8 cellular contexts compared by ENCODE assay signal in the genomic region with DNA sequence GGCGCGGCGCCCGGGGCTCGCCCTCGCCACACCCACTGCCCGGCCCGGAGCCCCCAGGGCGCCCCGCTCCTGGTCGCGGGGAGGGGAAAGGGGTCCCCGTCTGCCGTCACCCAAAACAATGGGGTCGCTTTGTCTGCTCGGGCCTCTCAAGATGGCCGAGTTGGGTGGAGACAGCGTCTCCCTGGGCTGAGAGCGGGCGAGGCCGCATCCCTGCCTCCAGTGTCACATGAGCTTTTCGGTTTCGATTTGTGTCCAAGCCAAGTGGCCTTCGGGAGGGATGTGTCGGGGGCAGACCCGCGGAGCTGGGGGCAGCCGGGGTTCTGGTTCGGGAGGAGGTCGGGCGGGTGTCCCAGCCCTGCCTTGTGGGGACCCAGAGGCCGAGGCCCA. TPM values are rescaled to one million over a fixed set of nuclear protein-coding genes. Genes with fewer than 3 reads are reported as not detected.
A peak's percentile ranks its signal among the peaks of the same experiment; 100 is the strongest.
DNase-seq lines count a peak whose midpoint lies in the region; ATAC-seq and TF ChIP-seq lines count a peak whose summit lies in the region.

No MANE protein-coding gene starts in this region.

- intact Hi-C loops in colonic mucosa (cut with DNase I), result loop anchor here (10.0 kb wide), 1 partner anchor 350 kb away; the partner anchor contains the start of gene ZNF839

- H3K9me3 ChIP-seq in colonic mucosa, result no peaks in the 10 kb centered on the region

- no peak for TF ChIP-seq CTCF in colonic mucosa (IDR thresholded peaks at IDR 0.05)

- H3K9ac ChIP-seq in colonic mucosa (ENCODE audit: low read depth in 2 of 2, low read length in 2 of 2), result peak overlapping the region; percentile 89 to 100

- H3K27ac ChIP-seq in colonic mucosa, result peak overlapping the region; percentile 85

- peak; percentile 26 for ATAC-seq in HG02678 (IDR thresholded peaks at IDR 0.05; ENCODE audit: unreplicated experiment)
- peak; percentile 60 for ATAC-seq in left lobe of liver

- no peaks in the 10 kb centered on the region for H3K27me3 ChIP-seq in colonic mucosa

- DNase-seq in NCI-H1417 (lab: John Stamatoyannopoulos, UW), result peak; percentile 70 to 73 (median 72)
- DNase-seq in NCI-H1417 treated with DMSO at 0.1 percent for 48 hours (lab: John Stamatoyannopoulos, UW), result no peak
- DNase-seq in NCI-H128 (lab: John Stamatoyannopoulos, UW; ENCODE audit: unreplicated experiment), result peak; percentile 48
- peak; percentile 71 for DNase-seq in activated CD4-positive, alpha-beta T cell treated with anti-CD3 and anti-CD28 coated beads for 48 hours
- peak; percentile 82 for DNase-seq in colonic mucosa
- peak; percentile 77 for DNase-seq in left lobe of liver (ENCODE audit: low spot score)
- peak; percentile 37 to 48 for DNase-seq in stimulated activated CD4-positive, alpha-beta T cell treated with anti-CD3 and anti-CD28 coated beads, Interleukin-4, amount 100 ng/mL, for 4 hours

- H3K4me1 ChIP-seq in colonic mucosa, result peaks cover 4% of the 10 kb centered on the region

- H3K36me3 ChIP-seq in colonic mucosa, result no peaks in the 10 kb centered on the region

- H3K4me3 ChIP-seq in colonic mucosa, result peak overlapping the region; percentile 83

RNA-seq across cellular contexts. Expression of gene DYNC1H1, which starts 0.8 kb away (rescaled TPM):
- total RNA-seq in colonic mucosa (100 to 1,000 TPM; 345 to 359 TPM), left lobe of liver (118 TPM)
